In genomic region chr12:64177001-64177400, GRCh38 we compare ENCODE assay signal across 32 cellular contexts.
"Had no signal": no experiment of that assay in that cellular context is flagged by ENCODE, and none has a peak within 500 bp of the region (broad histone marks: within the 10 kb centered on the region; RNA-seq: fewer than 3 reads in every experiment).

No MANE protein-coding gene starts in this region.

- H3K27me3 Mint-ChIP-seq: activated B cell treated with CpG ODN at 0.5 μM for 24 hours; activated CD8-positive, alpha-beta T cell treated with anti-CD3 and anti-CD28 coated beads for 36 hours; activated naive CD4-positive, alpha-beta T cell treated with anti-CD3 and anti-CD28 coated beads, Interleukin-2, amount 50 U/mL, for 24 hours; activated naive CD8-positive, alpha-beta T cell treated with anti-CD3 and anti-CD28 coated beads, Interleukin-2, amount 50 U/mL, for 24 hours; activated T-helper 17 cell treated with anti-CD3 and anti-CD28 coated beads, Interleukin-2, amount 50 U/mL, for 72 hours; central memory CD8-positive, alpha-beta T cell; stimulated activated memory B cell treated with anti-CD40 and anti-IgM and Interleukin-4, amounts not matched to agents 10 μg/mL and 1 μg/mL and 100 μg/mL, for 72 hours had no signal

- H3K27ac Mint-ChIP-seq: activated B cell treated with CpG ODN at 0.5 μM for 24 hours; activated CD8-positive, alpha-beta T cell treated with anti-CD3 and anti-CD28 coated beads for 36 hours; activated naive CD4-positive, alpha-beta T cell treated with anti-CD3 and anti-CD28 coated beads, Interleukin-2, amount 50 U/mL, for 24 hours; activated naive CD8-positive, alpha-beta T cell treated with anti-CD3 and anti-CD28 coated beads, Interleukin-2, amount 50 U/mL, for 24 hours; activated T-helper 17 cell treated with anti-CD3 and anti-CD28 coated beads, Interleukin-2, amount 50 U/mL, for 72 hours; nephron progenitor cell; progenitor cell of endocrine pancreas; stimulated activated memory B cell treated with anti-CD40 and anti-IgM and Interleukin-4, amounts not matched to agents 10 μg/mL and 1 μg/mL and 100 μg/mL, for 72 hours; T-helper 2 cell treated with Interferon-gamma antibody and Interleukin-4, amounts not matched to agents 5 μg/mL and 100 μg/mL, for 36 hours had no signal

- H3K4me3 Mint-ChIP-seq: activated B cell treated with CpG ODN at 0.5 μM for 24 hours; activated CD8-positive, alpha-beta T cell treated with anti-CD3 and anti-CD28 coated beads for 36 hours; activated naive CD4-positive, alpha-beta T cell treated with anti-CD3 and anti-CD28 coated beads, Interleukin-2, amount 50 U/mL, for 24 hours; activated naive CD8-positive, alpha-beta T cell treated with anti-CD3 and anti-CD28 coated beads, Interleukin-2, amount 50 U/mL, for 24 hours; activated T-cell treated with anti-CD3 and anti-CD28 coated beads, Interleukin-2, amount 50 U/mL, for 4 hours; activated T-helper 17 cell treated with anti-CD3 and anti-CD28 coated beads, Interleukin-2, amount 50 U/mL, for 72 hours; central memory CD8-positive, alpha-beta T cell; nephron progenitor cell; stimulated activated memory B cell treated with anti-CD40 and anti-IgM and Interleukin-4, amounts not matched to agents 10 μg/mL and 1 μg/mL and 100 μg/mL, for 72 hours; T-helper 2 cell treated with Interferon-gamma antibody and Interleukin-4, amounts not matched to agents 5 μg/mL and 100 μg/mL, for 36 hours had no signal

- ATAC-seq: activated CD8-positive, alpha-beta T cell treated with anti-CD3 and anti-CD28 coated beads for 36 hours; activated naive CD8-positive, alpha-beta T cell treated with anti-CD3 and anti-CD28 coated beads, Interleukin-2, amount 50 U/mL, for 24 hours; activated T-cell treated with anti-CD3 and anti-CD28 coated beads, Interleukin-2, amount 50 U/mL, for 4 hours; activated T-helper 17 cell treated with anti-CD3 and anti-CD28 coated beads, Interleukin-2, amount 50 U/mL, for 72 hours; left lung; sciatic nerve; stimulated activated memory B cell treated with anti-CD40 and anti-IgM and Interleukin-4, amounts not matched to agents 10 μg/mL and 1 μg/mL and 100 μg/mL, for 72 hours had no signal

- FAIRE-seq: colon had no signal

- DNase-seq: activated B cell treated with CpG ODN at 0.5 μM for 24 hours; activated CD4-positive, alpha-beta T cell treated with anti-CD3 and anti-CD28 coated beads, Interleukin-2, amount 50 U/mL, for 1 hour; activated CD8-positive, alpha-beta T cell treated with anti-CD3 and anti-CD28 coated beads for 36 hours; activated naive CD8-positive, alpha-beta T cell treated with anti-CD3 and anti-CD28 coated beads, Interleukin-2, amount 50 U/mL, for 24 hours; activated T-cell treated with anti-CD3 and anti-CD28 coated beads, Interleukin-2, amount 50 U/mL, for 4 hours; amygdala; dorsolateral prefrontal cortex; effector memory CD4-positive, alpha-beta T cell; erythroblast; foreskin fibroblast; head of caudate nucleus; left lung; nephron progenitor cell; ovary; stimulated activated CD4-positive, alpha-beta T cell treated with anti-CD3 and anti-CD28 coated beads, Interleukin-1b, Interleukin-23, amount 100 ng/mL, for 48 hours; stimulated activated CD4-positive, alpha-beta T cell treated with anti-CD3 and anti-CD28 coated beads, Interleukin-4, amount 100 ng/mL, for 4 hours; stimulated activated CD8-positive, alpha-beta memory T cell treated with anti-CD3 and anti-CD28 coated beads, Interleukin-4, amount 100 ng/mL, for 48 hours; T-helper 1 cell; tibial artery had no signal

- H3K4me1 ChIP-seq: breast epithelium, left lung had no signal

- H3K27ac ChIP-seq: breast epithelium, dorsolateral prefrontal cortex, left lung, neutrophil, ovary, skin epidermis, suprapubic skin, tibial artery had no signal

- H3K27me3 ChIP-seq: breast epithelium, dorsolateral prefrontal cortex, left lung, neutrophil, ovary, suprapubic skin, tibial artery had no signal

- H3K4me3 ChIP-seq: breast epithelium, dorsolateral prefrontal cortex, left lung, lung, ovary, skin epidermis, suprapubic skin, tibial artery had no signal

- H3K9me3 Mint-ChIP-seq: activated B cell treated with CpG ODN at 0.5 μM for 24 hours; activated CD8-positive, alpha-beta T cell treated with anti-CD3 and anti-CD28 coated beads for 36 hours; activated naive CD4-positive, alpha-beta T cell treated with anti-CD3 and anti-CD28 coated beads, Interleukin-2, amount 50 U/mL, for 24 hours; activated naive CD8-positive, alpha-beta T cell treated with anti-CD3 and anti-CD28 coated beads, Interleukin-2, amount 50 U/mL, for 24 hours; activated T-cell treated with anti-CD3 and anti-CD28 coated beads, Interleukin-2, amount 50 U/mL, for 4 hours; activated T-helper 17 cell treated with anti-CD3 and anti-CD28 coated beads, Interleukin-2, amount 50 U/mL, for 72 hours; central memory CD8-positive, alpha-beta T cell; nephron progenitor cell; stimulated activated memory B cell treated with anti-CD40 and anti-IgM and Interleukin-4, amounts not matched to agents 10 μg/mL and 1 μg/mL and 100 μg/mL, for 72 hours; T-helper 2 cell treated with Interferon-gamma antibody and Interleukin-4, amounts not matched to agents 5 μg/mL and 100 μg/mL, for 36 hours had no signal

- H3K36me3 Mint-ChIP-seq: stimulated activated memory B cell treated with anti-CD40 and anti-IgM and Interleukin-4, amounts not matched to agents 10 μg/mL and 1 μg/mL and 100 μg/mL, for 72 hours had no signal

- H3K36me3 ChIP-seq: breast epithelium, left lung, neutrophil, ovary, suprapubic skin, tibial artery had no signal

- H3K9me3 ChIP-seq: breast epithelium, left lung, neutrophil, ovary, suprapubic skin, tibial artery had no signal

- H3K4me1 Mint-ChIP-seq: activated B cell treated with CpG ODN at 0.5 μM for 24 hours; activated naive CD4-positive, alpha-beta T cell treated with anti-CD3 and anti-CD28 coated beads, Interleukin-2, amount 50 U/mL, for 24 hours; activated naive CD8-positive, alpha-beta T cell treated with anti-CD3 and anti-CD28 coated beads, Interleukin-2, amount 50 U/mL, for 24 hours; central memory CD8-positive, alpha-beta T cell; stimulated activated memory B cell treated with anti-CD40 and anti-IgM and Interleukin-4, amounts not matched to agents 10 μg/mL and 1 μg/mL and 100 μg/mL, for 72 hours had no signal
